Comparison of ENCODE assay signal across 28 cellular contexts in the genomic region with DNA sequence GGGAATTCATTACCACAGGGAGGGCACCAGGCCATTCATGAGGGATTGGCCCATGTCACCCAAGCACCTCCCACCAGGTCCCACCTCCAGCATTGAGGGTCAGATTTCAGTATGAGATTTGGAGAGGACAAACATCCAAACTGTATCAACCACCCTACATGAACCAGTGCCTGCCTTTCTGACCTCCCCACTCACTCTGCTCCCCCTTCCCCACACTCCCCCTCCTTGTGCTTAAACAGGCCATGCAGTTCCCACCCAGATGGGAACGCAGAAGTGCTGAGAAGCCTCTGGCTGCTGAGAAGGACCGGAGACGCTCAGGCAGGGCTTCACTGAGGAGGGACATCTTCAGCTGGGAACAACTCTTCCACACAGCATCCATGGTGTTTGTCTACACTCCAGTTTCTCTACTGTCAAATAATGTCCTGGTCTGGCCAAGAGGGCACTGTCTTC. TPM values are rescaled to one million over a fixed set of nuclear protein-coding genes. Genes with fewer than 3 reads are reported as not detected.
A peak's percentile ranks its signal among the peaks of the same experiment; 100 is the strongest.
DNase-seq lines count a peak whose midpoint lies in the region; ATAC-seq and FAIRE-seq lines count a peak whose summit lies in the region.
"Had no signal": no experiment of that assay in that cellular context is flagged by ENCODE, and none has a peak within 500 bp of the region (broad histone marks: within the 10 kb centered on the region; RNA-seq: fewer than 3 reads in every experiment).

No MANE protein-coding gene starts in this region.

- H3K23ac ChIP-seq in mesendoderm (ENCODE audit: low read length): no peak overlapping the region

- no peaks in the 10 kb centered on the region for H3K4me1 Mint-ChIP-seq in effector memory CD8-positive, alpha-beta T cell (ENCODE audit: low read depth in 2 of 2)
- H3K4me1 Mint-ChIP-seq: CD4-positive, alpha-beta memory T cell had no signal

- no peak overlapping the region for H2BK120ac ChIP-seq in mesendoderm (ENCODE audit: low read depth, low read length)

- no peak for FAIRE-seq in urothelium cell line (lab: Jason Lieb, UNC)
- FAIRE-seq: GM18507 had no signal

- no peak overlapping the region for H2BK5ac ChIP-seq in mesendoderm (ENCODE audit: low read length)

- no peak overlapping the region for H4K8ac ChIP-seq in mesendoderm (ENCODE audit: low read depth, low read length)

- no peak overlapping the region for H2BK15ac ChIP-seq in mesendoderm (replicated peaks; ENCODE audit: low read depth)

- H3K56ac ChIP-seq in mesendoderm (ENCODE audit: low read length): no peak overlapping the region

- peaks cover 4 to 7% of the 10 kb centered on the region in 2 donors for H3K27me3 Mint-ChIP-seq in effector memory CD8-positive, alpha-beta T cell

- no peaks in the 10 kb centered on the region for H3K27me3 ChIP-seq in mesendoderm (ENCODE audit: insufficient read depth, low read length, poor library complexity)
- H3K27me3 ChIP-seq: BLaER1, MG63 had no signal

- no peak overlapping the region for H4K5ac ChIP-seq in mesendoderm (ENCODE audit: low read length)

- no peaks in the 10 kb centered on the region for H3K4me1 ChIP-seq in mesendoderm (ENCODE audit: control insufficient read depth, low read depth, low read length)
- H3K4me1 ChIP-seq: Caco-2 had no signal

- no peak overlapping the region for H3K9ac ChIP-seq in mesendoderm (ENCODE audit: low read length)
- H3K9ac ChIP-seq: BLaER1 had no signal

- no peak overlapping the region for H3K4ac ChIP-seq in mesendoderm (ENCODE audit: low read depth, low read length)

- no peak overlapping the region for H3K27ac Mint-ChIP-seq in effector memory CD8-positive, alpha-beta T cell
- H3K27ac Mint-ChIP-seq: CD4-positive, alpha-beta memory T cell had no signal

- H2AK5ac ChIP-seq in mesendoderm (ENCODE audit: low read length): no peak overlapping the region

- H3K79me2 ChIP-seq in mesendoderm (ENCODE audit: control insufficient read depth, insufficient read depth, low read length): no peaks in the 10 kb centered on the region

- H3K18ac ChIP-seq in mesendoderm (ENCODE audit: low read length): no peak overlapping the region

- DNase-seq in DMS 273 (lab: John Stamatoyannopoulos, UW; ENCODE audit: unreplicated experiment) (peak; percentile 41), DMS 273 treated with DMSO at 0.1 percent for 48 hours (lab: John Stamatoyannopoulos, UW) (no peak), EH (ENCODE audit: low read depth) (peak; percentile 52), SK-N-DZ (ENCODE audit: low spot score) (peak; percentile 87), mesendoderm (peak; percentile 3), urothelium cell line (ENCODE audit: low spot score) (no peak)
- DNase-seq in effector memory CD8-positive, alpha-beta T cell: no peak
- DNase-seq: ACHN; CD4-positive, alpha-beta memory T cell; DMS153; GDM1; GOT3; Kasumi-1; MG63; NCI-H1048; NCI-H1417 treated with DMSO at 0.1 percent for 48 hours; NCI-H187; NCI-H226; NCI-H510A treated with DMSO at 0.1 percent for 48 hours; NCI-H748 treated with DMSO at 0.1 percent for 48 hours; OCI-M1; Right ventricle myocardium superior had no signal

- ATAC-seq in HG02759 (IDR thresholded peaks at IDR 0.05; ENCODE audit: unreplicated experiment): no peak
- no peak for ATAC-seq in effector memory CD8-positive, alpha-beta T cell (replicated peaks)
- ATAC-seq: HCT116 had no signal

- H3K9me3 Mint-ChIP-seq in effector memory CD8-positive, alpha-beta T cell: peaks cover 0 to 1% of the 10 kb centered on the region in 2 donors
- H3K9me3 Mint-ChIP-seq: CD4-positive, alpha-beta memory T cell had no signal

- no peak overlapping the region for H3K4me3 Mint-ChIP-seq in effector memory CD8-positive, alpha-beta T cell
- H3K4me3 Mint-ChIP-seq: CD4-positive, alpha-beta memory T cell had no signal

- no CpG with 5 or more reads among the region's 3 CpGs for WGBS in mesendoderm (ENCODE audit: extremely low coverage, insufficient coverage, low lambda C conversion rate)

- no peak overlapping the region for H3K4me3 ChIP-seq in mesendoderm (ENCODE audit: low read length)
- H3K4me3 ChIP-seq: BLaER1, MG63 had no signal

- H3K4me2 ChIP-seq in mesendoderm (ENCODE audit: low read length): no peak overlapping the region
- H3K4me2 ChIP-seq: BLaER1 had no signal

- H3K36me3 Mint-ChIP-seq in effector memory CD8-positive, alpha-beta T cell (ENCODE audit: insufficient read depth): no peaks in the 10 kb centered on the region
- H3K36me3 Mint-ChIP-seq: CD4-positive, alpha-beta memory T cell had no signal

- H3K79me1 ChIP-seq in mesendoderm (ENCODE audit: low read length): no peaks in the 10 kb centered on the region

- H3K27ac ChIP-seq in mesendoderm (ENCODE audit: low read depth, low read length): no peak overlapping the region
- H3K27ac ChIP-seq: 22Rv1, BLaER1 had no signal

- H3K36me3 ChIP-seq in mesendoderm (ENCODE audit: control insufficient read depth, insufficient read depth, low read length): no peaks in the 10 kb centered on the region
- H3K36me3 ChIP-seq: BLaER1, MG63 had no signal

RNA-seq across cellular contexts. Expression of a gene that starts 30.0 kb away (rescaled TPM):
- 13.2 and 17.5 TPM in 2 replicates for polyA plus RNA-seq in SK-N-DZ (2014; cell fraction: cytosol; rRNA removed)
- 36.5 and 52.0 TPM in 2 replicates for polyA plus RNA-seq in SK-N-DZ (2014; cell fraction: nucleus; rRNA removed)
- 0.59 TPM for polyA plus RNA-seq in mesendoderm (2013, experiment 1 of 2)
- 0.83 TPM for polyA plus RNA-seq in mesendoderm (2013, experiment 2 of 2)

Comparison
In these comparisons a context has a peak if more than half of its experiments do, and no peak if none do; other contexts are left out.
1. DNase-seq: peak in DMS 273 (single experiment), EH (single experiment), SK-N-DZ (single experiment) and mesendoderm (single experiment); none in DMS 273 treated with DMSO at 0.1 percent for 48 hours (single experiment), urothelium cell line (single experiment) and effector memory CD8-positive, alpha-beta T cell (0 of 3).